3 cellular contexts compared by ENCODE assay signal in the genomic region with DNA sequence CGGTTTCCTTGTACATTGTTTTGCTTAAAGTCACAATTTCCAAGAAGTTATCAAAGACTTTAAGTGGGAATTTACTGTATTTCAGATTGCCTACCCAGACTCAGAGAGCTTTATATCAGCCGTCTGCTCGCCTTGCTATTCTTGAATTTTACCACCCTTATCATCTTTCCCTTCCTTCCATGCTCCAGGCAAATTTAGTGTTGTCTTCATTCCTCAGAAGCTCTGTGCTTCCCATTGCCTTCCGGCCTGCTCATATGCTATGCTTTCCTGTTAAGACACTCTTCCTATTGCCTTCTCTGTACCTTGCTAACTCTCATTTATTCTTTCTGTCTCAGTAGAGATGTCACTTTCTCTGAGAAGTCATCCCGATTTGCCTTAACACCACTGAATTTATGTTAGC.
TF ChIP-seq lines count a peak whose summit lies in the region.

No MANE protein-coding gene starts in this region.

TF ChIP-seq in GM23338, 12 proteins besides CTCF, POLR2A, EP300 and RAD21 (continues in another document):
- TF ChIP-seq POLR2AphosphoS5 (IDR thresholded peaks at IDR 0.05; ENCODE audit: low read depth), result no peak
- TF ChIP-seq EZH2phosphoT487 (IDR thresholded peaks at IDR 0.05; ENCODE audit: unreplicated experiment), result no peak
- TF ChIP-seq, protein P1, sequence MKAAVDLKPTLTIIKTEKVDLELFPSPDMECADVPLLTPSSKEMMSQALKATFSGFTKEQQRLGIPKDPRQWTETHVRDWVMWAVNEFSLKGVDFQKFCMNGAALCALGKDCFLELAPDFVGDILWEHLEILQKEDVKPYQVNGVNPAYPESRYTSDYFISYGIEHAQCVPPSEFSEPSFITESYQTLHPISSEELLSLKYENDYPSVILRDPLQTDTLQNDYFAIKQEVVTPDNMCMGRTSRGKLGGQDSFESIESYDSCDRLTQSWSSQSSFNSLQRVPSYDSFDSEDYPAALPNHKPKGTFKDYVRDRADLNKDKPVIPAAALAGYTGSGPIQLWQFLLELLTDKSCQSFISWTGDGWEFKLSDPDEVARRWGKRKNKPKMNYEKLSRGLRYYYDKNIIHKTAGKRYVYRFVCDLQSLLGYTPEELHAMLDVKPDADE (IDR thresholded peaks at IDR 0.05), result no peak
- TF ChIP-seq EZH2 (IDR thresholded peaks at IDR 0.05; ENCODE audit: low read depth, unreplicated experiment), result no peak
- TF ChIP-seq CREB1 (CRISPR knock-in tag; IDR thresholded peaks at IDR 0.05; ENCODE audit: low read depth), result no peak
- no peak for TF ChIP-seq NANOG (IDR thresholded peaks at IDR 0.05; ENCODE audit: borderline replicate concordance)
- no peak for TF ChIP-seq STAT1 (IDR thresholded peaks at IDR 0.05; ENCODE audit: unreplicated experiment)

TF ChIP-seq in IMR-90, 13 proteins besides CTCF, POLR2A, EP300 and RAD21:
- TF ChIP-seq BHLHE40 (IDR thresholded peaks at IDR 0.05; ENCODE audit: low read depth, low read length) (no peak), RCOR1 (IDR thresholded peaks at IDR 0.05; ENCODE audit: insufficient replicate concordance, low read length) (no peak), SMC3 (IDR thresholded peaks at IDR 0.05; ENCODE audit: low read depth, low read length) (no peak), MAFK (IDR thresholded peaks at IDR 0.05; ENCODE audit: low read depth, low read length) (no peak), MAZ (IDR thresholded peaks at IDR 0.05; ENCODE audit: borderline replicate concordance, low read depth, low read length) (no peak), NFE2L2 (IDR thresholded peaks at IDR 0.05; ENCODE audit: low read depth, low read length) (no peak)
- TF ChIP-seq, protein P2, sequence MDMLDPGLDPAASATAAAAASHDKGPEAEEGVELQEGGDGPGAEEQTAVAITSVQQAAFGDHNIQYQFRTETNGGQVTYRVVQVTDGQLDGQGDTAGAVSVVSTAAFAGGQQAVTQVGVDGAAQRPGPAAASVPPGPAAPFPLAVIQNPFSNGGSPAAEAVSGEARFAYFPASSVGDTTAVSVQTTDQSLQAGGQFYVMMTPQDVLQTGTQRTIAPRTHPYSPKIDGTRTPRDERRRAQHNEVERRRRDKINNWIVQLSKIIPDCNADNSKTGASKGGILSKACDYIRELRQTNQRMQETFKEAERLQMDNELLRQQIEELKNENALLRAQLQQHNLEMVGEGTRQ (IDR thresholded peaks at IDR 0.05; ENCODE audit: low read depth, low read length), result no peak

TF ChIP-seq in endothelial cell of umbilical vein, 7 proteins besides CTCF, POLR2A, EP300 and RAD21:
- TF ChIP-seq GATA2 (IDR thresholded peaks at IDR 0.05; ENCODE audit: insufficient read depth, insufficient read length, low read depth, low read length), result no peak
- TF ChIP-seq JUN (IDR thresholded peaks at IDR 0.05; ENCODE audit: borderline replicate concordance, insufficient read depth, insufficient read length, low read depth), result no peak
- no peak for TF ChIP-seq MYC (IDR thresholded peaks at IDR 0.05; ENCODE audit: low read depth, low read length)
- no peak for TF ChIP-seq FOS (IDR thresholded peaks at IDR 0.05; ENCODE audit: borderline replicate concordance, insufficient read depth, low read length)
- TF ChIP-seq, protein P3, sequence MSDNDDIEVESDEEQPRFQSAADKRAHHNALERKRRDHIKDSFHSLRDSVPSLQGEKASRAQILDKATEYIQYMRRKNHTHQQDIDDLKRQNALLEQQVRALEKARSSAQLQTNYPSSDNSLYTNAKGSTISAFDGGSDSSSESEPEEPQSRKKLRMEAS (IDR thresholded peaks at IDR 0.05; ENCODE audit: insufficient read depth, insufficient read length), result no peak
- TF ChIP-seq POLR2AphosphoS5 (IDR thresholded peaks at IDR 0.05; ENCODE audit: insufficient read depth, low read depth, low read length), result no peak
- TF ChIP-seq EZH2 (IDR thresholded peaks at IDR 0.05; ENCODE audit: borderline replicate concordance, low read depth, low read length, severe bottlenecking), result no peak
